In genomic region chr12:6554168-6554989, GRCh38 we compare ENCODE assay signal across 8 cellular contexts.
DNase-seq lines count a peak whose midpoint lies in the region; ATAC-seq lines count a peak whose summit lies in the region.

No MANE protein-coding gene starts in this region.

- ATAC-seq in HG02642 (IDR thresholded peaks at IDR 0.05; ENCODE audit: poor library complexity, unreplicated experiment), result peak; percentile 51

- DNase-seq in DMS153 (lab: John Stamatoyannopoulos, UW) (peak; percentile 2), DMS153 treated with DMSO at 0.1 percent for 48 hours (lab: John Stamatoyannopoulos, UW; ENCODE audit: unreplicated experiment) (no peak), NCI-H2171 treated with DMSO at 0.1 percent for 48 hours (lab: John Stamatoyannopoulos, UW) (peak; percentile 94), medulla oblongata (ENCODE audit: extremely low spot score) (peak; percentile 84)
- peak; percentile 84 to 85 for DNase-seq in activated CD4-positive, alpha-beta T cell treated with anti-CD3 and anti-CD28 coated beads, Interleukin-2, amount 50 U/mL, for 48 hours
- DNase-seq in effector CD8-positive, alpha-beta T cell (lab: John Stamatoyannopoulos, UW), result peak; percentile 47
- peak; percentile 49 to 55 for DNase-seq in stimulated activated CD8-positive, alpha-beta memory T cell treated with anti-CD3 and anti-CD28 coated beads, Interleukin-7, amount 100 ng/mL, for 4 hours (ENCODE audit: low read depth in 2 of 2)
